Comparison of ENCODE assay signal across 1 cellular context in the genomic region with DNA sequence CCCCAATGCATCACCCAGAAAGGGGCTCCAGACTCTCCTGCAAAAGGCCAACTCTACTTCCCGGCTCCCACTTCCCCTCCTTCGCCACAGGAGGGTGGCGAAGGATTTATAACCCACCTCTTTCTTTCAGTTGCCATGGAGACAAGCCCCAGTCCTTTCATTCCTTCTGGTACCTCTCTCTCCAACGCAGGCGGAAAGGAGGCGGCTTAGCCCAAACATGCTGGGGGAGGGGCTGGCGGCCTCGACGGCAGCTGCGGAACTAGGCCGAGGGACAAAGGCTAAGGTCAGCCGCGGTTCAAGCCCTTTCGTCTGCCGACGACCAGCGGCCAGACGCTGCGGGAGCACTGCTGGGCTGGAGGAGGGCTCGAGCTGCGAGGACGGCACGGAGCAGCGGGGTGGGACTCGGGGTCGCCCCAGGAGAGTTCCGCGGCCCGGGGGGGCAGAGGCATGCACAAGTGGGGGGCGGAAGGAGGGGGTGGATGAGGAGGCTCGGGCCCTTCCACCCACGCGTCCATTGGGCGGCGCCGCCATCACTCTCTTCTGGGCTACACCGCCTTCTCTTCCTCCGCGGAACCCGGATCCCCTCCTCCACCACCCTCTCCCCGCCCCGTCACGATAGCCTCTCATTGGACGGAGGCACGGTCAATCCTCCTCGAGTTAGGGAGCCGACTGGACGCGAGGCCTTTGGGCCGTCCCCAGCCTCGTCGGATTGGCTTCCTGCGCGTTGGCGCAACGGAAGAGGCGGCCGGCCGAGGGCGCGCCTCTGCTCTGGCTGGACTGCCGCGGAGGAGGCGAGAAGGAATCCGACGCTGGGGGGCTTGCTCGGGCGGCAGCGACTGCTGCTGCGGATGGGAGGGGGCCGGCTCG.
TF ChIP-seq lines count a peak whose summit lies in the region.

A gene (plus strand): TSS at position 766 of the 867 bp plus-strand sequence.

TF ChIP-seq in HepG2, 621 proteins besides CTCF, POLR2A, EP300 and RAD21 (continued from another document and continues in another):
- TF ChIP-seq, protein P1, sequence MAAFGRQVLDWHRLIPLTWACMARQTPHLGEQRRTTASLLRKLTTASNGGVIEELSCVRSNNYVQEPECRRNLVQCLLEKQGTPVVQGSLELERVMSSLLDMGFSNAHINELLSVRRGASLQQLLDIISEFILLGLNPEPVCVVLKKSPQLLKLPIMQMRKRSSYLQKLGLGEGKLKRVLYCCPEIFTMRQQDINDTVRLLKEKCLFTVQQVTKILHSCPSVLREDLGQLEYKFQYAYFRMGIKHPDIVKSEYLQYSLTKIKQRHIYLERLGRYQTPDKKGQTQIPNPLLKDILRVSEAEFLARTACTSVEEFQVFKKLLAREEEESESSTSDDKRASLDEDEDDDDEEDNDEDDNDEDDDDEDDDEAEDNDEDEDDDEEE (CRISPR knock-in tag; IDR thresholded peaks at IDR 0.05): peak; percentile 91; the same call in 1 of the 2 replicates
- TF ChIP-seq U2AF2 (IDR thresholded peaks at IDR 0.05; ENCODE audit: low read depth, low read length) (no peak; the same call in 1 of the 2 replicates), ZNF367 (CRISPR knock-in tag; IDR thresholded peaks at IDR 0.05; ENCODE audit: borderline replicate concordance) (no peak), POLR2AphosphoS5 (IDR thresholded peaks at IDR 0.05; ENCODE audit: low read depth, low read length) (peak; percentile 91), RNF2 (conservative IDR thresholded peaks at IDR 0.05; ENCODE audit: low read depth) (peak; percentile 60), SMARCE1 (IDR thresholded peaks at IDR 0.05; ENCODE audit: borderline replicate concordance) (no peak), ZMYM3 (CRISPR knock-in tag; IDR thresholded peaks at IDR 0.05) (peak; percentile 78), ELF1 (CRISPR knock-in tag; IDR thresholded peaks at IDR 0.05) (peak; percentile 85), THAP11 (CRISPR knock-in tag; IDR thresholded peaks at IDR 0.05) (peak; percentile 92), SIX4 (CRISPR knock-in tag; IDR thresholded peaks at IDR 0.05) (peak; percentile 60; the same call in 1 of the 2 replicates), ZNF781 (CRISPR knock-in tag; IDR thresholded peaks at IDR 0.05; ENCODE audit: borderline replicate concordance, not compliant biosample characterization) (peak; percentile 89), THYN1 (CRISPR knock-in tag; IDR thresholded peaks at IDR 0.05; ENCODE audit: borderline replicate concordance, low read depth) (0 out of 2 replicates have a peak, but pooled peaks have one; percentile 85), HCFC1 (IDR thresholded peaks at IDR 0.05; ENCODE audit: low read depth, low read length) (peak; percentile 25), ZNF652 (CRISPR knock-in tag; IDR thresholded peaks at IDR 0.05; ENCODE audit: borderline replicate concordance, low read depth) (no peak), ZNF337 (CRISPR knock-in tag; IDR thresholded peaks at IDR 0.05; ENCODE audit: borderline replicate concordance, low read depth) (0 out of 2 replicates have a peak, but pooled peaks have one; percentile 21), EHMT2 (IDR thresholded peaks at IDR 0.05; ENCODE audit: borderline replicate concordance, low read depth, low read length) (no peak), ZNF564 (CRISPR knock-in tag; IDR thresholded peaks at IDR 0.05) (peak; percentile 89), KDM3A (CRISPR knock-in tag; IDR thresholded peaks at IDR 0.05; ENCODE audit: low read depth) (peak; percentile 94; the same call in 1 of the 2 replicates), ZNF121 (CRISPR knock-in tag; IDR thresholded peaks at IDR 0.05) (peak; percentile 18; the same call in 1 of the 2 replicates), ZNF207 (IDR thresholded peaks at IDR 0.05; ENCODE audit: borderline replicate concordance) (no peak), NFE2L2 (IDR thresholded peaks at IDR 0.05; ENCODE audit: low read length) (no peak), YEATS2 (CRISPR knock-in tag; IDR thresholded peaks at IDR 0.05; ENCODE audit: borderline replicate concordance) (peak; percentile 95), ZNF629 (CRISPR knock-in tag; conservative IDR thresholded peaks at IDR 0.05) (no peak), MAZ (IDR thresholded peaks at IDR 0.05; ENCODE audit: borderline replicate concordance, low read depth, low read length) (peak; percentile 97), MAZ (CRISPR knock-in tag; IDR thresholded peaks at IDR 0.05; ENCODE audit: low read depth) (peak; percentile 99), ZNF451 (CRISPR knock-in tag; IDR thresholded peaks at IDR 0.05) (peak; percentile 94), HES4 (CRISPR knock-in tag; IDR thresholded peaks at IDR 0.05; ENCODE audit: borderline replicate concordance) (peak; percentile 92; the same call in 1 of the 2 replicates), SYNCRIP (IDR thresholded peaks at IDR 0.05; ENCODE audit: insufficient read depth, low read depth, low read length) (no peak)
- TF ChIP-seq, protein P2, sequence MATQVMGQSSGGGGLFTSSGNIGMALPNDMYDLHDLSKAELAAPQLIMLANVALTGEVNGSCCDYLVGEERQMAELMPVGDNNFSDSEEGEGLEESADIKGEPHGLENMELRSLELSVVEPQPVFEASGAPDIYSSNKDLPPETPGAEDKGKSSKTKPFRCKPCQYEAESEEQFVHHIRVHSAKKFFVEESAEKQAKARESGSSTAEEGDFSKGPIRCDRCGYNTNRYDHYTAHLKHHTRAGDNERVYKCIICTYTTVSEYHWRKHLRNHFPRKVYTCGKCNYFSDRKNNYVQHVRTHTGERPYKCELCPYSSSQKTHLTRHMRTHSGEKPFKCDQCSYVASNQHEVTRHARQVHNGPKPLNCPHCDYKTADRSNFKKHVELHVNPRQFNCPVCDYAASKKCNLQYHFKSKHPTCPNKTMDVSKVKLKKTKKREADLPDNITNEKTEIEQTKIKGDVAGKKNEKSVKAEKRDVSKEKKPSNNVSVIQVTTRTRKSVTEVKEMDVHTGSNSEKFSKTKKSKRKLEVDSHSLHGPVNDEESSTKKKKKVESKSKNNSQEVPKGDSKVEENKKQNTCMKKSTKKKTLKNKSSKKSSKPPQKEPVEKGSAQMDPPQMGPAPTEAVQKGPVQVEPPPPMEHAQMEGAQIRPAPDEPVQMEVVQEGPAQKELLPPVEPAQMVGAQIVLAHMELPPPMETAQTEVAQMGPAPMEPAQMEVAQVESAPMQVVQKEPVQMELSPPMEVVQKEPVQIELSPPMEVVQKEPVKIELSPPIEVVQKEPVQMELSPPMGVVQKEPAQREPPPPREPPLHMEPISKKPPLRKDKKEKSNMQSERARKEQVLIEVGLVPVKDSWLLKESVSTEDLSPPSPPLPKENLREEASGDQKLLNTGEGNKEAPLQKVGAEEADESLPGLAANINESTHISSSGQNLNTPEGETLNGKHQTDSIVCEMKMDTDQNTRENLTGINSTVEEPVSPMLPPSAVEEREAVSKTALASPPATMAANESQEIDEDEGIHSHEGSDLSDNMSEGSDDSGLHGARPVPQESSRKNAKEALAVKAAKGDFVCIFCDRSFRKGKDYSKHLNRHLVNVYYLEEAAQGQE (IDR thresholded peaks at IDR 0.05; ENCODE audit: borderline replicate concordance in 1 of 2, low read depth in 1 of 2, low read length in 2 of 2): peak in 1 of 2 experiments; percentile 71; a peak in 1 of 4 replicates
- TF ChIP-seq, protein P3, sequence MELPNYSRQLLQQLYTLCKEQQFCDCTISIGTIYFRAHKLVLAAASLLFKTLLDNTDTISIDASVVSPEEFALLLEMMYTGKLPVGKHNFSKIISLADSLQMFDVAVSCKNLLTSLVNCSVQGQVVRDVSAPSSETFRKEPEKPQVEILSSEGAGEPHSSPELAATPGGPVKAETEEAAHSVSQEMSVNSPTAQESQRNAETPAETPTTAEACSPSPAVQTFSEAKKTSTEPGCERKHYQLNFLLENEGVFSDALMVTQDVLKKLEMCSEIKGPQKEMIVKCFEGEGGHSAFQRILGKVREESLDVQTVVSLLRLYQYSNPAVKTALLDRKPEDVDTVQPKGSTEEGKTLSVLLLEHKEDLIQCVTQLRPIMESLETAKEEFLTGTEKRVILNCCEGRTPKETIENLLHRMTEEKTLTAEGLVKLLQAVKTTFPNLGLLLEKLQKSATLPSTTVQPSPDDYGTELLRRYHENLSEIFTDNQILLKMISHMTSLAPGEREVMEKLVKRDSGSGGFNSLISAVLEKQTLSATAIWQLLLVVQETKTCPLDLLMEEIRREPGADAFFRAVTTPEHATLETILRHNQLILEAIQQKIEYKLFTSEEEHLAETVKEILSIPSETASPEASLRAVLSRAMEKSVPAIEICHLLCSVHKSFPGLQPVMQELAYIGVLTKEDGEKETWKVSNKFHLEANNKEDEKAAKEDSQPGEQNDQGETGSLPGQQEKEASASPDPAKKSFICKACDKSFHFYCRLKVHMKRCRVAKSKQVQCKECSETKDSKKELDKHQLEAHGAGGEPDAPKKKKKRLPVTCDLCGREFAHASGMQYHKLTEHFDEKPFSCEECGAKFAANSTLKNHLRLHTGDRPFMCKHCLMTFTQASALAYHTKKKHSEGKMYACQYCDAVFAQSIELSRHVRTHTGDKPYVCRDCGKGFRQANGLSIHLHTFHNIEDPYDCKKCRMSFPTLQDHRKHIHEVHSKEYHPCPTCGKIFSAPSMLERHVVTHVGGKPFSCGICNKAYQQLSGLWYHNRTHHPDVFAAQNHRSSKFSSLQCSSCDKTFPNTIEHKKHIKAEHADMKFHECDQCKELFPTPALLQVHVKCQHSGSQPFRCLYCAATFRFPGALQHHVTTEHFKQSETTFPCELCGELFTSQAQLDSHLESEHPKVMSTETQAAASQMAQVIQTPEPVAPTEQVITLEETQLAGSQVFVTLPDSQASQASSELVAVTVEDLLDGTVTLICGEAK (IDR thresholded peaks at IDR 0.05): peak; percentile 53
- TF ChIP-seq, protein P3 (CRISPR knock-in tag; IDR thresholded peaks at IDR 0.05): peak; percentile 78
- TF ChIP-seq, protein P4, sequence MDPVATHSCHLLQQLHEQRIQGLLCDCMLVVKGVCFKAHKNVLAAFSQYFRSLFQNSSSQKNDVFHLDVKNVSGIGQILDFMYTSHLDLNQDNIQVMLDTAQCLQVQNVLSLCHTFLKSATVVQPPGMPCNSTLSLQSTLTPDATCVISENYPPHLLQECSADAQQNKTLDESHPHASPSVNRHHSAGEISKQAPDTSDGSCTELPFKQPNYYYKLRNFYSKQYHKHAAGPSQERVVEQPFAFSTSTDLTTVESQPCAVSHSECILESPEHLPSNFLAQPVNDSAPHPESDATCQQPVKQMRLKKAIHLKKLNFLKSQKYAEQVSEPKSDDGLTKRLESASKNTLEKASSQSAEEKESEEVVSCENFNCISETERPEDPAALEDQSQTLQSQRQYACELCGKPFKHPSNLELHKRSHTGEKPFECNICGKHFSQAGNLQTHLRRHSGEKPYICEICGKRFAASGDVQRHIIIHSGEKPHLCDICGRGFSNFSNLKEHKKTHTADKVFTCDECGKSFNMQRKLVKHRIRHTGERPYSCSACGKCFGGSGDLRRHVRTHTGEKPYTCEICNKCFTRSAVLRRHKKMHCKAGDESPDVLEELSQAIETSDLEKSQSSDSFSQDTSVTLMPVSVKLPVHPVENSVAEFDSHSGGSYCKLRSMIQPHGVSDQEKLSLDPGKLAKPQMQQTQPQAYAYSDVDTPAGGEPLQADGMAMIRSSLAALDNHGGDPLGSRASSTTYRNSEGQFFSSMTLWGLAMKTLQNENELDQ (CRISPR knock-in tag; IDR thresholded peaks at IDR 0.05; ENCODE audit: borderline replicate concordance): no peak
- TF ChIP-seq, protein P5, sequence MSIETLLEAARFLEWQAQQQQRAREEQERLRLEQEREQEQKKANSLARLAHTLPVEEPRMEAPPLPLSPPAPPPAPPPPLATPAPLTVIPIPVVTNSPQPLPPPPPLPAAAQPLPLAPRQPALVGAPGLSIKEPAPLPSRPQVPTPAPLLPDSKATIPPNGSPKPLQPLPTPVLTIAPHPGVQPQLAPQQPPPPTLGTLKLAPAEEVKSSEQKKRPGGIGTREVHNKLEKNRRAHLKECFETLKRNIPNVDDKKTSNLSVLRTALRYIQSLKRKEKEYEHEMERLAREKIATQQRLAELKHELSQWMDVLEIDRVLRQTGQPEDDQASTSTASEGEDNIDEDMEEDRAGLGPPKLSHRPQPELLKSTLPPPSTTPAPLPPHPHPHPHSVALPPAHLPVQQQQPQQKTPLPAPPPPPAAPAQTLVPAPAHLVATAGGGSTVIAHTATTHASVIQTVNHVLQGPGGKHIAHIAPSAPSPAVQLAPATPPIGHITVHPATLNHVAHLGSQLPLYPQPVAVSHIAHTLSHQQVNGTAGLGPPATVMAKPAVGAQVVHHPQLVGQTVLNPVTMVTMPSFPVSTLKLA (IDR thresholded peaks at IDR 0.05): peak; percentile 51
- TF ChIP-seq, protein P6, sequence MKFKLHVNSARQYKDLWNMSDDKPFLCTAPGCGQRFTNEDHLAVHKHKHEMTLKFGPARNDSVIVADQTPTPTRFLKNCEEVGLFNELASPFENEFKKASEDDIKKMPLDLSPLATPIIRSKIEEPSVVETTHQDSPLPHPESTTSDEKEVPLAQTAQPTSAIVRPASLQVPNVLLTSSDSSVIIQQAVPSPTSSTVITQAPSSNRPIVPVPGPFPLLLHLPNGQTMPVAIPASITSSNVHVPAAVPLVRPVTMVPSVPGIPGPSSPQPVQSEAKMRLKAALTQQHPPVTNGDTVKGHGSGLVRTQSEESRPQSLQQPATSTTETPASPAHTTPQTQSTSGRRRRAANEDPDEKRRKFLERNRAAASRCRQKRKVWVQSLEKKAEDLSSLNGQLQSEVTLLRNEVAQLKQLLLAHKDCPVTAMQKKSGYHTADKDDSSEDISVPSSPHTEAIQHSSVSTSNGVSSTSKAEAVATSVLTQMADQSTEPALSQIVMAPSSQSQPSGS (CRISPR knock-in tag; IDR thresholded peaks at IDR 0.05): peak; percentile 60
- TF ChIP-seq, protein P7, sequence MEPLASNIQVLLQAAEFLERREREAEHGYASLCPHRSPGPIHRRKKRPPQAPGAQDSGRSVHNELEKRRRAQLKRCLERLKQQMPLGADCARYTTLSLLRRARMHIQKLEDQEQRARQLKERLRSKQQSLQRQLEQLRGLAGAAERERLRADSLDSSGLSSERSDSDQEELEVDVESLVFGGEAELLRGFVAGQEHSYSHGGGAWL (CRISPR knock-in tag; IDR thresholded peaks at IDR 0.05): peak; percentile 95
